1 cellular context compared by ENCODE assay signal in genomic region chr4:180558427-180558826, GRCh38.
TF ChIP-seq lines count a peak whose summit lies in the region.

No MANE protein-coding gene starts in this region.

TF ChIP-seq in HepG2, 621 proteins besides CTCF, POLR2A, EP300 and RAD21 (continued from another document):
- TF ChIP-seq, protein P1, sequence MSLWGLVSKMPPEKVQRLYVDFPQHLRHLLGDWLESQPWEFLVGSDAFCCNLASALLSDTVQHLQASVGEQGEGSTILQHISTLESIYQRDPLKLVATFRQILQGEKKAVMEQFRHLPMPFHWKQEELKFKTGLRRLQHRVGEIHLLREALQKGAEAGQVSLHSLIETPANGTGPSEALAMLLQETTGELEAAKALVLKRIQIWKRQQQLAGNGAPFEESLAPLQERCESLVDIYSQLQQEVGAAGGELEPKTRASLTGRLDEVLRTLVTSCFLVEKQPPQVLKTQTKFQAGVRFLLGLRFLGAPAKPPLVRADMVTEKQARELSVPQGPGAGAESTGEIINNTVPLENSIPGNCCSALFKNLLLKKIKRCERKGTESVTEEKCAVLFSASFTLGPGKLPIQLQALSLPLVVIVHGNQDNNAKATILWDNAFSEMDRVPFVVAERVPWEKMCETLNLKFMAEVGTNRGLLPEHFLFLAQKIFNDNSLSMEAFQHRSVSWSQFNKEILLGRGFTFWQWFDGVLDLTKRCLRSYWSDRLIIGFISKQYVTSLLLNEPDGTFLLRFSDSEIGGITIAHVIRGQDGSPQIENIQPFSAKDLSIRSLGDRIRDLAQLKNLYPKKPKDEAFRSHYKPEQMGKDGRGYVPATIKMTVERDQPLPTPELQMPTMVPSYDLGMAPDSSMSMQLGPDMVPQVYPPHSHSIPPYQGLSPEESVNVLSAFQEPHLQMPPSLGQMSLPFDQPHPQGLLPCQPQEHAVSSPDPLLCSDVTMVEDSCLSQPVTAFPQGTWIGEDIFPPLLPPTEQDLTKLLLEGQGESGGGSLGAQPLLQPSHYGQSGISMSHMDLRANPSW (CRISPR knock-in tag; IDR thresholded peaks at IDR 0.05; ENCODE audit: borderline replicate concordance) = no peak
- TF ChIP-seq NFE2L2 (IDR thresholded peaks at IDR 0.05; ENCODE audit: low read length) = peak; percentile 30; the same call in 1 of the 2 replicates
- TF ChIP-seq, protein P2, sequence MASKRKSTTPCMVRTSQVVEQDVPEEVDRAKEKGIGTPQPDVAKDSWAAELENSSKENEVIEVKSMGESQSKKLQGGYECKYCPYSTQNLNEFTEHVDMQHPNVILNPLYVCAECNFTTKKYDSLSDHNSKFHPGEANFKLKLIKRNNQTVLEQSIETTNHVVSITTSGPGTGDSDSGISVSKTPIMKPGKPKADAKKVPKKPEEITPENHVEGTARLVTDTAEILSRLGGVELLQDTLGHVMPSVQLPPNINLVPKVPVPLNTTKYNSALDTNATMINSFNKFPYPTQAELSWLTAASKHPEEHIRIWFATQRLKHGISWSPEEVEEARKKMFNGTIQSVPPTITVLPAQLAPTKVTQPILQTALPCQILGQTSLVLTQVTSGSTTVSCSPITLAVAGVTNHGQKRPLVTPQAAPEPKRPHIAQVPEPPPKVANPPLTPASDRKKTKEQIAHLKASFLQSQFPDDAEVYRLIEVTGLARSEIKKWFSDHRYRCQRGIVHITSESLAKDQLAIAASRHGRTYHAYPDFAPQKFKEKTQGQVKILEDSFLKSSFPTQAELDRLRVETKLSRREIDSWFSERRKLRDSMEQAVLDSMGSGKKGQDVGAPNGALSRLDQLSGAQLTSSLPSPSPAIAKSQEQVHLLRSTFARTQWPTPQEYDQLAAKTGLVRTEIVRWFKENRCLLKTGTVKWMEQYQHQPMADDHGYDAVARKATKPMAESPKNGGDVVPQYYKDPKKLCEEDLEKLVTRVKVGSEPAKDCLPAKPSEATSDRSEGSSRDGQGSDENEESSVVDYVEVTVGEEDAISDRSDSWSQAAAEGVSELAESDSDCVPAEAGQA (IDR thresholded peaks at IDR 0.05; ENCODE audit: low read depth) = no peak
- TF ChIP-seq, protein P2 (CRISPR knock-in tag; IDR thresholded peaks at IDR 0.05; ENCODE audit: borderline replicate concordance) = no peak
